ENCODE assay signal across 9 cellular contexts in the genomic region with DNA sequence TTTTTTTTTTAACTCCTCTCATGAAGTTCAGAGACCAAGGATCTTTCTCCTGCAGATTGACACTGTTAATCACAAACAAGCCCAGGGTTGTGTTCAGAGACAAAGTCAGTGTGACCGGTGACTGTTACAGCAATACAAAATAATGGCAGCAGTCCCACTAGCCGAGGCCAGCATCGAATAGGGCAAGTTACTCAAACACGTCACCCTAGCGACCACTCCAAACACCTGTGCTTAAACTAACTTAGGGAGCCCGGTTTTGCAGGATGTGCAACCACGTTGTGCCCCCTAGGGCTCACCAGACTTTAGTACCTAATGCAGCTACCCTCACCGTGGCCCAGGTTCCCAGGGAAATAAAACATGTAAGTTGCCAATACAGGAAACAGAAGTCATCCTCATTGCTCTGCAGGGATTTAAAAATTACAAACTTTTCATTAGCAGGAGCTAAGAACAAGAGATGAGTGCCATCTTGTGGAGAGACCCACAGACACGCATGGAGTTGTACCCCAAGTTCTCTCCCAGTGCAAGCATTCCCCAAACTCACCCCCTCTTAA. TPM values are rescaled to one million over a fixed set of nuclear protein-coding genes. Genes with fewer than 3 reads are reported as not detected.
DNase-seq lines count a peak whose midpoint lies in the region; ATAC-seq, FAIRE-seq and TF ChIP-seq lines count a peak whose summit lies in the region.
"Had no signal": no experiment of that assay in that cellular context is flagged by ENCODE, and none has a peak within 500 bp of the region (broad histone marks: within the 10 kb centered on the region; RNA-seq: fewer than 3 reads in every experiment).

No MANE protein-coding gene starts in this region.

- H3K4me1 Mint-ChIP-seq in activated T-helper 2 cell treated with anti-CD3 and anti-CD28 coated beads, Interferon-gamma antibody, Interleukin-2, Interleukin-4, amounts not matched to agents 10 μg/mL and 5 μg/mL and 100 μg/mL, durations not matched to agents 14 hours and 24 hours and 36 hours (ENCODE audit: low read depth), result no peaks in the 10 kb centered on the region

- H3K4me3 ChIP-seq in A549 (no peak overlapping the region), HEK293 (ENCODE audit: low read depth, low read length) (no peak overlapping the region), mammary epithelial cell (replicated peaks in 1 of 3; ENCODE audit: insufficient read depth in 1 of 3, low read depth in 2 of 3, low read length in 3 of 3) (no peak overlapping the region), HepG2 (replicated peaks in 1 of 3; ENCODE audit: insufficient read depth in 1 of 3, low read depth in 2 of 3, low read length in 3 of 3) (no peak overlapping the region)

- TF ChIP-seq POLR2A in A549 (IDR thresholded peaks at IDR 0.05; ENCODE audit: low read length), result no peak
- TF ChIP-seq POLR2A in HepG2 (IDR thresholded peaks at IDR 0.05; ENCODE audit: insufficient read depth in 1 of 2, low read depth in 2 of 2, low read length in 2 of 2), result no peak

- 79% methylated on average over 9 of the region's 9 CpGs for WGBS in A549 (ENCODE audit: missing lambda C conversion rate)
- whole genome bisulfite sequencing in mammary epithelial cell (ENCODE audit: low coverage, missing lambda C conversion rate), result 56% methylated on average over 9 of the region's 9 CpGs
- WGBS in HepG2 (ENCODE audit: low lambda C conversion rate), result 24% methylated on average over 9 of the region's 9 CpGs

- in situ Hi-C loops in mammary epithelial cell (cut with MboI; ENCODE audit: low sequenced_read_pairs in 2 of 2), result no loop called here
- in situ Hi-C loops in HepG2 (cut with HindIII; ENCODE audit: extremely low pct_ligation_motif_present, low pct_unique_long_range_greater_than_20kb), result loop anchor here (5.0 kb wide), 1 partner anchor 140 kb away; no protein-coding TSS in a partner anchor

- H3K4me1 ChIP-seq in A549, result peaks cover 54% of the 10 kb centered on the region
- H3K4me1 ChIP-seq in HEK293 (ENCODE audit: control insufficient read depth, insufficient read depth, low read length), result no peaks in the 10 kb centered on the region
- H3K4me1 ChIP-seq in mammary epithelial cell (ENCODE audit: insufficient read depth, low read length), result peaks cover 11% of the 10 kb centered on the region
- H3K4me1 ChIP-seq in HepG2 (ENCODE audit: insufficient read depth, low read length), result peaks cover 78% of the 10 kb centered on the region

- no peak for FAIRE-seq in A549 (lab: Jason Lieb, UNC)
- FAIRE-seq in HepG2 (lab: Jason Lieb, UNC), result peak; percentile 76
- FAIRE-seq in RCC 7860 (lab: Jason Lieb, UNC), result no peak

- H4K20me1 ChIP-seq in mammary epithelial cell (ENCODE audit: insufficient read depth, low read length) (no peaks in the 10 kb centered on the region), HepG2 (ENCODE audit: insufficient read depth, low read length) (no peaks in the 10 kb centered on the region)

- H3K9ac ChIP-seq in mammary epithelial cell (ENCODE audit: insufficient read depth, low read length) (no peak overlapping the region), HepG2 (ENCODE audit: insufficient read depth, low read depth, low read length) (no peak overlapping the region)

- CTCF ChIA-PET in A549 (lab: Yijun Ruan, JAX) (interaction anchor here (0.5 to 4.0 kb wide), 24 partner anchors 8 to 148 kb away, joined by 3 to 29 read pairs (median 4); a partner anchor contains a TSS), HEK293 (lab: Yijun Ruan, JAX) (interaction anchor here (0.5 to 6.3 kb wide), 16 partner anchors 9 to 768 kb away, joined by 3 to 46 read pairs (median 3); no protein-coding TSS in a partner anchor), mammary epithelial cell (lab: Charles Lee; ENCODE audit: low non-redundant PET) (interaction anchor here (0.6 kb wide), 1 partner anchor 550 kb away, joined by 9 read pairs; no protein-coding TSS in a partner anchor), HepG2 (lab: Yijun Ruan, JAX; ENCODE audit: low intra/inter-chr PET ratio, low total read pairs) (interaction anchor here (1.2 to 3.5 kb wide), 4 partner anchors 46 to 146 kb away, joined by 3 to 60 read pairs (median 6); no protein-coding TSS in a partner anchor)

- no peak for TF ChIP-seq EP300 in A549 (IDR thresholded peaks at IDR 0.05)
- TF ChIP-seq EP300 in HepG2 (IDR thresholded peaks at IDR 0.05; ENCODE audit: low read depth in 2 of 2, low read length in 2 of 2), result no peak
- TF ChIP-seq EP300 in HepG2 (CRISPR knock-in tag; IDR thresholded peaks at IDR 0.05; ENCODE audit: borderline replicate concordance), result no peak

- TF ChIP-seq CTCF in A549 (IDR thresholded peaks at IDR 0.05) (peak; percentile 49), HEK293 (tag by site-specific recombination; IDR thresholded peaks at IDR 0.05) (no peak), mammary epithelial cell (conservative IDR thresholded peaks at IDR 0.05 in 1 of 2, IDR thresholded peaks at IDR 0.05 in 1 of 2; ENCODE audit: extremely low read depth in 1 of 2, insufficient read depth in 1 of 2, low read depth in 1 of 2, low read length in 2 of 2) (peak; percentile 38 to 61), HepG2 (CRISPR knock-in tag; IDR thresholded peaks at IDR 0.05) (peak; percentile 79), omental fat pad (IDR thresholded peaks at IDR 0.05) (no peak)

- intact Hi-C loops in mammary epithelial cell (cut with micrococcal nuclease) (loop anchor here (1.0 to 5.0 kb wide), 6 partner anchors 46 to 145 kb away; no protein-coding TSS in a partner anchor), HepG2 (cut with micrococcal nuclease; ENCODE audit: unreplicated experiment) (loop anchor here (1.0 kb wide), 3 partner anchors 25 to 139 kb away; no protein-coding TSS in a partner anchor)
- intact Hi-C loops in activated T-helper 2 cell treated with anti-CD3 and anti-CD28 coated beads, Interferon-gamma antibody, Interleukin-2, Interleukin-4, amounts not matched to agents 10 μg/mL and 5 μg/mL and 100 μg/mL, durations not matched to agents 14 hours and 24 hours and 36 hours (cut with micrococcal nuclease), result loop anchor here (2.0 kb wide), 1 partner anchor 138 kb away; no protein-coding TSS in a partner anchor

- DNase-seq in A549 (ENCODE audit: low read depth in 1 of 2, low spot score in 1 of 2), result peak in 1 of 2 experiments; percentile 23
- DNase-seq in mammary epithelial cell, result no peak
- peak; percentile 57 for DNase-seq in HepG2 (ENCODE audit: low spot score)
- DNase-seq in RCC 7860 (ENCODE audit: low spot score), result no peak
- DNase-seq in SK-N-DZ (ENCODE audit: low spot score), result no peak
- DNase-seq in activated T-helper 2 cell treated with anti-CD3 and anti-CD28 coated beads, Interferon-gamma antibody, Interleukin-2, Interleukin-4, amounts not matched to agents 10 μg/mL and 5 μg/mL and 100 μg/mL, durations not matched to agents 14 hours and 24 hours and 36 hours (ENCODE audit: low spot score), result no peak
- no peak for DNase-seq in omental fat pad (ENCODE audit: low spot score)
- DNase-seq: activated naive CD4-positive, alpha-beta T cell treated with Interleukin-2 at 50 U/mL for 16 hours had no signal

- no TSS peak for BruUV-seq in mammary epithelial cell (replicated peaks; lab: Mats Ljungman, UMichigan)
- no TSS peak for BruUV-seq in HepG2 (replicated peaks; lab: Mats Ljungman, UMichigan)

- H2AFZ ChIP-seq in mammary epithelial cell (ENCODE audit: low read depth, low read length), result no peak overlapping the region
- no peak overlapping the region for H2AFZ ChIP-seq in HepG2 (ENCODE audit: low read length)

- H3K9me3 Mint-ChIP-seq in activated T-helper 2 cell treated with anti-CD3 and anti-CD28 coated beads, Interferon-gamma antibody, Interleukin-2, Interleukin-4, amounts not matched to agents 10 μg/mL and 5 μg/mL and 100 μg/mL, durations not matched to agents 14 hours and 24 hours and 36 hours, result no peaks in the 10 kb centered on the region

- H3K27me3 Mint-ChIP-seq in activated T-helper 2 cell treated with anti-CD3 and anti-CD28 coated beads, Interferon-gamma antibody, Interleukin-2, Interleukin-4, amounts not matched to agents 10 μg/mL and 5 μg/mL and 100 μg/mL, durations not matched to agents 14 hours and 24 hours and 36 hours (ENCODE audit: low read depth), result peaks cover 7% of the 10 kb centered on the region

- H3K27ac Mint-ChIP-seq in activated T-helper 2 cell treated with anti-CD3 and anti-CD28 coated beads, Interferon-gamma antibody, Interleukin-2, Interleukin-4, amounts not matched to agents 10 μg/mL and 5 μg/mL and 100 μg/mL, durations not matched to agents 14 hours and 24 hours and 36 hours, result no peak overlapping the region

- H3K36me3 Mint-ChIP-seq in activated T-helper 2 cell treated with anti-CD3 and anti-CD28 coated beads, Interferon-gamma antibody, Interleukin-2, Interleukin-4, amounts not matched to agents 10 μg/mL and 5 μg/mL and 100 μg/mL, durations not matched to agents 14 hours and 24 hours and 36 hours (ENCODE audit: low read depth), result no peaks in the 10 kb centered on the region

- POLR2A ChIA-PET in A549 (lab: Yijun Ruan, JAX), result no interaction called here
- POLR2A ChIA-PET in HEK293 (lab: Yijun Ruan, JAX), result interaction anchor here (0.6 kb wide), 1 partner anchor 607 kb away, joined by 5 read pairs; no protein-coding TSS in a partner anchor
- POLR2A ChIA-PET in HepG2 (lab: Yijun Ruan, JAX), result interaction anchor here (0.7 to 3.7 kb wide), 10 partner anchors 19 to 139 kb away, joined by 3 to 27 read pairs (median 4); no protein-coding TSS in a partner anchor

- H3K36me3 ChIP-seq in HEK293 (ENCODE audit: control insufficient read depth in 2 of 2, insufficient read depth in 1 of 2, low read length in 2 of 2) (no peaks in the 10 kb centered on the region), mammary epithelial cell (ENCODE audit: insufficient read depth, low read length) (no peaks in the 10 kb centered on the region), HepG2 (replicated peaks in 1 of 2; ENCODE audit: control insufficient read depth in 1 of 2, insufficient read depth in 2 of 2, low read length in 2 of 2) (no peaks in the 10 kb centered on the region)

- H3K4me2 ChIP-seq in A549 (no peak overlapping the region), mammary epithelial cell (ENCODE audit: insufficient read depth, low read depth, low read length) (no peak overlapping the region), HepG2 (ENCODE audit: low read depth, low read length) (peak overlapping the region; percentile 10)

- H3K4me3 Mint-ChIP-seq in activated T-helper 2 cell treated with anti-CD3 and anti-CD28 coated beads, Interferon-gamma antibody, Interleukin-2, Interleukin-4, amounts not matched to agents 10 μg/mL and 5 μg/mL and 100 μg/mL, durations not matched to agents 14 hours and 24 hours and 36 hours (ENCODE audit: low read depth), result no peak overlapping the region

- H3K27ac ChIP-seq in A549 (peak overlapping the region; percentile 74 to 86), HEK293 (ENCODE audit: extremely low read depth, low read depth, low read length) (no peak overlapping the region), mammary epithelial cell (ENCODE audit: insufficient read depth, low read depth, low read length) (no peak overlapping the region), HepG2 (ENCODE audit: extremely low read length, insufficient read depth, low read length) (peak overlapping the region; percentile 7)

- ATAC-seq in A549 (peak in 1 of 2 experiments; percentile 10; a peak in 2 of 6 replicates), HepG2 (peak; percentile 79), omental fat pad (ENCODE audit: low FRiP score) (no peak)

- dilution Hi-C loops in mammary epithelial cell (cut with HindIII; ENCODE audit: low sequenced_read_pairs), result no loop called here

- H3K79me2 ChIP-seq in mammary epithelial cell (ENCODE audit: insufficient read depth, low read length) (no peaks in the 10 kb centered on the region), HepG2 (ENCODE audit: insufficient read depth, low read length) (no peaks in the 10 kb centered on the region)

- peak; percentile 61 to 66 for TF ChIP-seq RAD21 in A549 (conservative IDR thresholded peaks at IDR 0.05 in 1 of 2, IDR thresholded peaks at IDR 0.05 in 1 of 2)
- no peak; the same call in 1 of the 2 replicates for TF ChIP-seq RAD21 in HepG2 (CRISPR knock-in tag; IDR thresholded peaks at IDR 0.05)

- H3K9me3 ChIP-seq in A549, result no peaks in the 10 kb centered on the region
- H3K9me3 ChIP-seq in HEK293 (ENCODE audit: control insufficient read depth, insufficient read depth, low read depth, low read length), result no peaks in the 10 kb centered on the region
- no peaks in the 10 kb centered on the region for H3K9me3 ChIP-seq in mammary epithelial cell (replicated peaks; ENCODE audit: insufficient read depth, low read length)
- H3K9me3 ChIP-seq in HepG2 (ENCODE audit: low read length), result peaks cover 3% of the 10 kb centered on the region; the same call in 1 of the 2 replicates

- H3K27me3 ChIP-seq in mammary epithelial cell (ENCODE audit: insufficient read depth, low read length), result no peaks in the 10 kb centered on the region
- H3K27me3 ChIP-seq in HepG2 (ENCODE audit: control insufficient read depth in 1 of 2, insufficient read depth in 2 of 2, low read length in 2 of 2), result no peaks in the 10 kb centered on the region

RNA-seq across cellular contexts. Expression of a gene that starts 38.1 kb away (rescaled TPM):
- polyA plus RNA-seq in A549 (2011; rRNA removed), result 4.6 and 5.1 TPM in 2 replicates
- polyA plus RNA-seq in A549 (2012; cell fraction: cytosol; rRNA removed), result 6.7 and 7.9 TPM in 2 replicates
- polyA plus RNA-seq in A549 (2012; cell fraction: nucleus; rRNA removed), result 6.8 and 7.5 TPM in 2 replicates
- polyA plus RNA-seq in A549 (2017; fragmentation: RNase III; extraction: RNeasy Plus Mini Kit Qiagen cat#74134 plus additional on column Dnase treatment), result 5.5 to 6.8 TPM (median 6.4 TPM) in 3 replicates
- polyA minus RNA-seq in A549 (2011; rRNA and poly(A)+ RNA removed), result 1.5 and 2.5 TPM in 2 replicates
- 1 to 10 TPM; 4.4 to 7.3 TPM for total RNA-seq in mammary epithelial cell
- polyA plus RNA-seq in mammary epithelial cell, result 6.6 TPM
- 0.52 TPM for polyA minus RNA-seq in mammary epithelial cell
- total RNA-seq in HepG2 (2016; rRNA removed; fragmentation: Illumina TruSeq; extraction: Trizol), result not detected in 2 replicates
- total RNA-seq in HepG2 (2016; cell fraction: cytosol; rRNA removed; fragmentation: Illumina TruSeq; extraction: Trizol; ENCODE audit: low read depth), result not detected in 2 replicates
- total RNA-seq in HepG2 (2016; cell fraction: insoluble cytoplasmic fraction; rRNA removed; fragmentation: Illumina TruSeq; extraction: Trizol), result not detected in 2 replicates
- not detected in 2 replicates for total RNA-seq in HepG2 (2016; cell fraction: membrane; rRNA removed; fragmentation: Illumina TruSeq; extraction: Trizol)
- total RNA-seq in HepG2 (2016; cell fraction: nucleus; rRNA removed; fragmentation: Illumina TruSeq; extraction: Trizol), result not detected in 2 replicates
- 0.05 TPM in 1 of 2 replicates, not detected in the other for polyA plus RNA-seq in HepG2 (2011; rRNA removed)
- polyA plus RNA-seq in HepG2 (2011; cell fraction: cytosol; rRNA removed), result not detected in 2 replicates
- 0.07 TPM in 1 of 2 replicates, not detected in the other for polyA plus RNA-seq in HepG2 (2011; cell fraction: nucleus; rRNA removed)
- not detected in 2 replicates for polyA plus RNA-seq in HepG2 (2012)
- not detected in 2 replicates for polyA plus RNA-seq in HepG2 (2016; cell fraction: cytosol; fragmentation: Illumina TruSeq; extraction: Trizol; ENCODE audit: low read depth)
- not detected in 2 replicates for polyA plus RNA-seq in HepG2 (2016; cell fraction: insoluble cytoplasmic fraction; fragmentation: Illumina TruSeq; extraction: Trizol; ENCODE audit: low read depth)
- polyA plus RNA-seq in HepG2 (2016; cell fraction: membrane; fragmentation: Illumina TruSeq; extraction: Trizol; ENCODE audit: low read depth), result not detected in 2 replicates
- polyA plus RNA-seq in HepG2 (2016; cell fraction: nucleus; fragmentation: Illumina TruSeq; extraction: Trizol; ENCODE audit: insufficient read depth, low read depth), result not detected in 2 replicates
- polyA minus RNA-seq in HepG2 (2011; rRNA and poly(A)+ RNA removed; ENCODE audit: low replicate concordance), result 2.4 TPM in 1 of 2 replicates, not detected in the other
- polyA minus RNA-seq in HepG2 (2011; cell fraction: cytosol; rRNA and poly(A)+ RNA removed), result not detected in 2 replicates
- polyA minus RNA-seq in HepG2 (2011; cell fraction: nucleus; rRNA and poly(A)+ RNA removed), result not detected in 2 replicates
- 0.12 and 0.25 TPM in 2 replicates for polyA plus RNA-seq in SK-N-DZ (2014; cell fraction: cytosol; rRNA removed)
- polyA plus RNA-seq in SK-N-DZ (2014; cell fraction: nucleus; rRNA removed), result 0.16 TPM in 1 of 2 replicates, not detected in the other
- 9.1 and 10.0 TPM in 2 replicates for total RNA-seq in activated T-helper 2 cell treated with anti-CD3 and anti-CD28 coated beads, Interferon-gamma antibody, Interleukin-2, Interleukin-4, amounts not matched to agents 10 μg/mL and 5 μg/mL and 100 μg/mL, durations not matched to agents 14 hours and 24 hours and 36 hours
- total RNA-seq in omental fat pad, result 10 to 100 TPM in 1 of 4 donors, 1 to 10 TPM in 3; 5.6 to 11.7 (median 6.7) TPM

Comparison
In these comparisons a context has a peak if more than half of its experiments do, and no peak if none do; other contexts are left out.
1. H3K27ac ChIP-seq: peak in A549 (2 of 2) and HepG2 (single experiment); none in HEK293 (single experiment) and mammary epithelial cell (single experiment).
2. CTCF ChIP-seq: peak in A549 (single experiment), mammary epithelial cell (2 of 2) and HepG2 (single experiment); none in HEK293 (single experiment) and omental fat pad (0 of 3).